Comparison of ENCODE assay signal across 11 cellular contexts in the genomic region with DNA sequence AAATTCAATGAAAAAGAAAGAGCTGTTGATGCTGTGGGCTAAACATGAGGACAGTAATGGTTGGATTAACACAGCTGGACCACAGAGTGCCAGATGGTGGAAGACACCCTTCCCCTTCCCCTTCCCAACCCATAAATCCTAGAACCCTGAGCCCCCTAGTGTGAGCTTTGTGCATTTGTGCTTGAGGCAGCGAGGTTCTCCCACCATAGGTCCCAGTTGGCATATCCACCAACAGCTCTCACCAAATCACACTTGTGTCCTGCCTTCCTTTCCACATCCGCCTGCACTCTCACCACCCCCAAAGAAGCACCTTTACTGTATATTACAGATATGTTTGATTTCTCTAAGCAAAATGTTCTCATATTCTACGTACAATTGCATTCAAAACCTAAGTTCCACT. TPM values are rescaled to one million over a fixed set of nuclear protein-coding genes. Genes with fewer than 3 reads are reported as not detected.
DNase-seq lines count a peak whose midpoint lies in the region; ATAC-seq, FAIRE-seq and TF ChIP-seq lines count a peak whose summit lies in the region.
"Had no signal": no experiment of that assay in that cellular context is flagged by ENCODE, and none has a peak within 500 bp of the region (broad histone marks: within the 10 kb centered on the region; RNA-seq: fewer than 3 reads in every experiment).

No MANE protein-coding gene starts in this region.

- SMC1A ChIA-PET in GM12878 (lab: Charles Lee; ENCODE audit: uncharacterized antibody, unreplicated experiment) = interaction anchor here (0.5 to 8.1 kb wide), 41 partner anchors 9 to 1203 kb away, joined by 3 to 56 read pairs (median 6); a partner anchor contains a TSS

- peak; percentile 24 for ATAC-seq in GM12878
- ATAC-seq in HG03442 (IDR thresholded peaks at IDR 0.05; ENCODE audit: unreplicated experiment) = no peak
- ATAC-seq in GM18907 (IDR thresholded peaks at IDR 0.05; ENCODE audit: unreplicated experiment) = no peak

- H2AFZ ChIP-seq in GM12878 (ENCODE audit: control insufficient read depth, low read depth, low read length) = peak overlapping the region; percentile 57

- 94% methylated on average over 3 of the region's 3 CpGs for WGBS in GM12878 (ENCODE audit: insufficient coverage, insufficient replicate concordance, low lambda C conversion rate, missing lambda C conversion rate)

- H3K36me3 ChIP-seq in A673 (ENCODE audit: insufficient read depth, low read length, poor library complexity, severe bottlenecking) (no peaks in the 10 kb centered on the region), GM12878 (ENCODE audit: control insufficient read depth in 2 of 2, insufficient read depth in 2 of 2, low read length in 1 of 2) (no peaks in the 10 kb centered on the region)

- H3K27me3 ChIP-seq in A673 (replicated peaks; ENCODE audit: insufficient read depth, low read depth, low read length, poor library complexity) (no peaks in the 10 kb centered on the region), GM12878 (replicated peaks in 1 of 2; ENCODE audit: control insufficient read depth in 2 of 2, insufficient read depth in 2 of 2, low read length in 1 of 2) (no peaks in the 10 kb centered on the region; a peak in 1 of 4 replicates)

- intact Hi-C loops in A673 (cut with micrococcal nuclease; ENCODE audit: unreplicated experiment) (no loop called here), GM12878 (cut with micrococcal nuclease; ENCODE audit: unreplicated experiment) (loop anchor here (2.0 kb wide), 1 partner anchor 85 kb away; no protein-coding TSS in a partner anchor), posterior vena cava (cut with DNase I) (no loop called here)

- no peak overlapping the region for H3K4me3 ChIP-seq in A673 (ENCODE audit: low read depth, low read length, poor library complexity, severe bottlenecking)
- H3K4me3 ChIP-seq in GM12864 (ENCODE audit: low read depth, low read length) = no peak overlapping the region
- no peak overlapping the region for H3K4me3 ChIP-seq in GM12878

- RAD21 ChIA-PET in GM12878 (lab: Charles Lee; ENCODE audit: unreplicated experiment) = interaction anchor here (1.0 to 6.0 kb wide), 25 partner anchors 12 to 235 kb away, joined by 3 to 75 read pairs (median 16); a partner anchor contains a TSS

- H3K27ac ChIP-seq in A673 (ENCODE audit: low read depth, low read length, poor library complexity, severe bottlenecking) (no peak overlapping the region), GM12878 (ENCODE audit: control insufficient read depth, insufficient read depth) (peak overlapping the region; percentile 59)

- DNase-seq in A673 (ENCODE audit: low spot score) (peak; percentile 26), GM12864 (ENCODE audit: low read depth) (no peak), NCI-H1694 (lab: John Stamatoyannopoulos, UW) (peak; percentile 40), GM12878 (ENCODE audit: low read depth, low spot score) (no peak), posterior vena cava (ENCODE audit: low spot score) (no peak), RKO (ENCODE audit: low spot score) (no peak)
- DNase-seq: nucleus accumbens, SK-N-SH had no signal

- in situ Hi-C loops in GM12878 (cut with MboI) = no loop called here

- FAIRE-seq in GM12878 (lab: Jason Lieb, UNC) = no peak
- FAIRE-seq: H54 had no signal

- peak overlapping the region; percentile 61 for H3K4me2 ChIP-seq in GM12878 (ENCODE audit: control insufficient read depth, insufficient read depth)
- H3K4me2 ChIP-seq: SK-N-SH had no signal

- 0 out of 2 replicates have a peak, but pooled peaks have one; percentile 22 for TF ChIP-seq RAD21 in GM12878 (IDR thresholded peaks at IDR 0.05; ENCODE audit: insufficient read depth, low read depth, low read length)

- CTCF ChIA-PET in A673 (lab: Charles Lee) = interaction anchor here (0.7 kb wide), 1 partner anchor 1028 kb away, joined by 4 read pairs; no protein-coding TSS in a partner anchor
- CTCF ChIA-PET in GM12878 (lab: Yijun Ruan, JAX) = interaction anchor here (0.7 to 8.1 kb wide), 30 partner anchors 11 to 922 kb away, joined by 3 to 73 read pairs (median 4); a partner anchor contains a TSS

- no peak overlapping the region for H3K9ac ChIP-seq in GM12878 (ENCODE audit: control insufficient read depth, insufficient read depth, low read length)
- H3K9ac ChIP-seq: SK-N-SH had no signal

- TF ChIP-seq POLR2A in GM12878 (IDR thresholded peaks at IDR 0.05; ENCODE audit: low read depth, low read length) = no peak

- H3K79me2 ChIP-seq in GM12878 (ENCODE audit: control insufficient read depth, insufficient read depth, low read length) = no peaks in the 10 kb centered on the region

- no peak for TF ChIP-seq EP300 in GM12878 (IDR thresholded peaks at IDR 0.05; ENCODE audit: borderline replicate concordance in 1 of 2, control insufficient read depth in 1 of 2, low read depth in 2 of 2, low read length in 2 of 2)

- H3K4me1 ChIP-seq in A673 (ENCODE audit: insufficient read depth, low read length, poor library complexity, severe bottlenecking) (no peaks in the 10 kb centered on the region), GM12878 (ENCODE audit: control insufficient read depth, insufficient read depth, low read length) (peaks cover 33% of the 10 kb centered on the region)

- TF ChIP-seq CTCF in A673 (conservative IDR thresholded peaks at IDR 0.05; ENCODE audit: low read depth, low read length) (peak; percentile 34; the same call in 1 of the 2 replicates), GM12864 (IDR thresholded peaks at IDR 0.05; ENCODE audit: low read depth, low read length, missing control alignments) (peak; percentile 32), GM12878 (IDR thresholded peaks at IDR 0.05 in 2 of 3, conservative IDR thresholded peaks at IDR 0.05 in 1 of 3; ENCODE audit: control insufficient read depth in 2 of 3, extremely low read depth in 1 of 3, insufficient read depth in 1 of 3, low read depth in 3 of 3, low read length in 3 of 3) (peak; percentile 19 to 20 (median 20); a peak in 3 of 6 replicates)

- no peaks in the 10 kb centered on the region for H4K20me1 ChIP-seq in GM12878 (ENCODE audit: control insufficient read depth, insufficient read depth)

- BruUV-seq in A673 (replicated peaks; lab: Mats Ljungman, UMichigan) = no TSS peak
- no TSS peak for BruUV-seq in GM12878 (replicated peaks; lab: Mats Ljungman, UMichigan)

- H3K9me3 ChIP-seq in A673 (ENCODE audit: low read depth, low read length, poor library complexity, severe bottlenecking) (no peaks in the 10 kb centered on the region), GM12878 (replicated peaks; ENCODE audit: control insufficient read depth, insufficient read depth, low read length) (no peaks in the 10 kb centered on the region)
- H3K9me3 ChIP-seq: SK-N-SH had no signal

- POLR2A ChIA-PET in A673 (lab: Charles Lee; ENCODE audit: low non-redundant PET) = no interaction called here
- POLR2A ChIA-PET in GM12878 (lab: Charles Lee) = interaction anchor here (1.1 to 5.1 kb wide), 10 partner anchors 14 to 83 kb away, joined by 3 to 28 read pairs (median 6); a partner anchor contains a TSS

TF ChIP-seq in GM12878, 131 proteins besides CTCF, POLR2A, EP300 and RAD21:
- TF ChIP-seq IKZF1 (conservative IDR thresholded peaks at IDR 0.05) = peak; percentile 44; the same call in 1 of the 2 replicates
- TF ChIP-seq, protein P1, sequence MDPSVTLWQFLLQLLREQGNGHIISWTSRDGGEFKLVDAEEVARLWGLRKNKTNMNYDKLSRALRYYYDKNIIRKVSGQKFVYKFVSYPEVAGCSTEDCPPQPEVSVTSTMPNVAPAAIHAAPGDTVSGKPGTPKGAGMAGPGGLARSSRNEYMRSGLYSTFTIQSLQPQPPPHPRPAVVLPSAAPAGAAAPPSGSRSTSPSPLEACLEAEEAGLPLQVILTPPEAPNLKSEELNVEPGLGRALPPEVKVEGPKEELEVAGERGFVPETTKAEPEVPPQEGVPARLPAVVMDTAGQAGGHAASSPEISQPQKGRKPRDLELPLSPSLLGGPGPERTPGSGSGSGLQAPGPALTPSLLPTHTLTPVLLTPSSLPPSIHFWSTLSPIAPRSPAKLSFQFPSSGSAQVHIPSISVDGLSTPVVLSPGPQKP (IDR thresholded peaks at IDR 0.05; ENCODE audit: low read depth, low read length) = no peak
- no peak for TF ChIP-seq SMAD1 (IDR thresholded peaks at IDR 0.05; ENCODE audit: low read depth, partially characterized antibody)
- 0 out of 2 replicates have a peak, but pooled peaks have one; percentile 6 for TF ChIP-seq SMC3 (IDR thresholded peaks at IDR 0.05; ENCODE audit: borderline replicate concordance, low read length)
- TF ChIP-seq GATAD2B (conservative IDR thresholded peaks at IDR 0.05; ENCODE audit: low read depth) = peak; percentile 27; the same call in 1 of the 2 replicates
- TF ChIP-seq TCF12 (IDR thresholded peaks at IDR 0.05; ENCODE audit: low read depth, low read length) = 0 out of 2 replicates have a peak, but pooled peaks have one; percentile 50
- TF ChIP-seq SUZ12 (IDR thresholded peaks at IDR 0.05; ENCODE audit: unreplicated experiment) = no peak
- TF ChIP-seq RUNX3 (IDR thresholded peaks at IDR 0.05; ENCODE audit: low read length) = 0 out of 2 replicates have a peak, but pooled peaks have one; percentile 15
- TF ChIP-seq TCF3 (IDR thresholded peaks at IDR 0.05; ENCODE audit: borderline replicate concordance, insufficient read depth, low read depth, low read length) = no peak
- TF ChIP-seq SRF (IDR thresholded peaks at IDR 0.05; ENCODE audit: low read depth in 2 of 2, low read length in 2 of 2) = no peak
- peak; percentile 70 for TF ChIP-seq EED (IDR thresholded peaks at IDR 0.05; ENCODE audit: low read depth)

RNA-seq across cellular contexts. Expression of a gene that starts 32.8 kb away (rescaled TPM):
- 106 and 113 TPM in 2 replicates for total RNA-seq in A673 (2021)
- 177 and 182 TPM in 2 replicates for total RNA-seq in GM12878 (2013; cell fraction: nucleolus; rRNA removed)
- 67.9 and 90.2 TPM in 2 replicates for total RNA-seq in GM12878 (2014; rRNA removed)
- total RNA-seq in GM12878 (2014; rRNA removed; fragmentation: Illumina TruSeq; extraction: Trizol) = 85.9 and 93.6 TPM in 2 replicates
- 68.1 and 79.1 TPM in 2 replicates for total RNA-seq in GM12878 (2021)
- 74.4 TPM for polyA plus RNA-seq in GM12878 (2011; ENCODE audit: low read depth)
- polyA plus RNA-seq in GM12878 (2011; rRNA removed) = 106 and 146 TPM in 2 replicates
- 36.2 and 41.1 TPM in 2 replicates for polyA plus RNA-seq in GM12878 (2011; cell fraction: cytosol; rRNA removed)
- polyA plus RNA-seq in GM12878 (2011; cell fraction: nucleus; rRNA removed) = 53.7 and 60.6 TPM in 2 replicates
- 51.2 and 61.3 TPM in 2 replicates for polyA plus RNA-seq in GM12878 (2012)
- polyA plus RNA-seq in GM12878 (2014; fragmentation: Illumina TruSeq; extraction: Trizol) = 74.0 and 96.1 TPM in 2 replicates
- polyA plus RNA-seq in GM12878 (2014; fragmentation: Nextera tagmentation; extraction: Ambion mirVana) = 10 to 100 TPM; 58.7 to 83.6 TPM
- polyA plus RNA-seq in GM12878 (2014; rRNA removed) = 53.4 and 71.1 TPM in 2 replicates
- 100 to 1,000 TPM; 132 to 142 TPM for polyA plus RNA-seq in GM12878 (2016; fragmentation: Nextera tagmentation; extraction: Ambion mirVana)
- polyA minus RNA-seq in GM12878 (2011; rRNA and poly(A)+ RNA removed) = 92.4 and 120 TPM in 2 replicates
- polyA minus RNA-seq in GM12878 (2011; cell fraction: cytosol; rRNA and poly(A)+ RNA removed) = 40.5 and 42.4 TPM in 2 replicates
- polyA minus RNA-seq in GM12878 (2011; cell fraction: nucleus; rRNA and poly(A)+ RNA removed) = 58.0 and 75.3 TPM in 2 replicates
- 10 to 100 TPM; 62.9 to 66.5 TPM for total RNA-seq in posterior vena cava

Comparison
In these comparisons a context has a peak if more than half of its experiments do, and no peak if none do; other contexts are left out.
1. DNase-seq: peak in A673 (single experiment) and NCI-H1694 (single experiment); none in GM12864 (single experiment), GM12878 (single experiment), posterior vena cava (single experiment) and RKO (single experiment).
2. Peak in every context shown above with its lines, with median percentiles within 50 percentile points of each other: CTCF ChIP-seq.